In genomic region chr10:123584419-123584775, GRCh38 we compare ENCODE assay signal across 11 cellular contexts.
DNase-seq lines count a peak whose midpoint lies in the region; ATAC-seq lines count a peak whose summit lies in the region.
"Had no signal": no experiment of that assay in that cellular context is flagged by ENCODE, and none has a peak within 500 bp of the region (broad histone marks: within the 10 kb centered on the region; RNA-seq: fewer than 3 reads in every experiment).

No MANE protein-coding gene starts in this region.

- H3K27ac Mint-ChIP-seq in activated CD8-positive, alpha-beta T cell treated with anti-CD3 and anti-CD28 coated beads, Interleukin-2, amount 10 ng/mL, durations not matched to agents 7 days and 5 days, result no peak overlapping the region
- H3K27ac Mint-ChIP-seq: CD8-positive, alpha-beta T cell had no signal

- ATAC-seq in GM19455 (IDR thresholded peaks at IDR 0.05; ENCODE audit: unreplicated experiment), result no peak
- no peak for ATAC-seq in activated CD8-positive, alpha-beta T cell treated with anti-CD3 and anti-CD28 coated beads, Interleukin-2, amount 10 ng/mL, durations not matched to agents 7 days and 5 days
- no peak for ATAC-seq in HG03521 (IDR thresholded peaks at IDR 0.05; ENCODE audit: unreplicated experiment)
- ATAC-seq: CD8-positive, alpha-beta T cell had no signal

- H3K9me3 Mint-ChIP-seq in activated CD8-positive, alpha-beta T cell treated with anti-CD3 and anti-CD28 coated beads, Interleukin-2, amount 10 ng/mL, durations not matched to agents 7 days and 5 days (ENCODE audit: insufficient read depth), result no peaks in the 10 kb centered on the region
- H3K9me3 Mint-ChIP-seq: CD8-positive, alpha-beta T cell had no signal

- peak; percentile 38 for DNase-seq in activated CD8-positive, alpha-beta memory T cell treated with anti-CD3 and anti-CD28 coated beads for 24 hours
- DNase-seq in activated CD8-positive, alpha-beta memory T cell treated with anti-CD3 and anti-CD28 coated beads, Interleukin-2, amount 50 U/mL, for 4 hours, result no peak
- DNase-seq in ecto neural progenitor cell (ENCODE audit: low spot score) (peak; percentile 48), islet precursor cell (peak; percentile 52), NCI-H2081 (lab: John Stamatoyannopoulos, UW) (no peak)
- no peak for DNase-seq in activated CD8-positive, alpha-beta T cell treated with anti-CD3 and anti-CD28 coated beads, Interleukin-2, amount 10 ng/mL, durations not matched to agents 7 days and 5 days
- DNase-seq: CD8-positive, alpha-beta T cell; GDM1; NCI-H774 had no signal

- no peaks in the 10 kb centered on the region for H3K4me1 Mint-ChIP-seq in activated CD8-positive, alpha-beta T cell treated with anti-CD3 and anti-CD28 coated beads, Interleukin-2, amount 10 ng/mL, durations not matched to agents 7 days and 5 days (ENCODE audit: low read depth)

- H3K4me3 Mint-ChIP-seq in activated CD8-positive, alpha-beta T cell treated with anti-CD3 and anti-CD28 coated beads, Interleukin-2, amount 10 ng/mL, durations not matched to agents 7 days and 5 days, result no peak overlapping the region
- H3K4me3 Mint-ChIP-seq: CD8-positive, alpha-beta T cell had no signal

- CTCF ChIA-PET in activated CD8-positive, alpha-beta T cell treated with anti-CD3 and anti-CD28 coated beads, Interleukin-2, amount 10 ng/mL, durations not matched to agents 7 days and 5 days (lab: Charles Lee), result no interaction called here

- H3K36me3 Mint-ChIP-seq in activated CD8-positive, alpha-beta T cell treated with anti-CD3 and anti-CD28 coated beads, Interleukin-2, amount 10 ng/mL, durations not matched to agents 7 days and 5 days (ENCODE audit: low read depth), result no peaks in the 10 kb centered on the region
- H3K36me3 Mint-ChIP-seq: CD8-positive, alpha-beta T cell had no signal

- POLR2A ChIA-PET in activated CD8-positive, alpha-beta T cell treated with anti-CD3 and anti-CD28 coated beads, Interleukin-2, amount 10 ng/mL, durations not matched to agents 7 days and 5 days (lab: Charles Lee), result no interaction called here

- peaks cover 20% of the 10 kb centered on the region for H3K27me3 Mint-ChIP-seq in activated CD8-positive, alpha-beta T cell treated with anti-CD3 and anti-CD28 coated beads, Interleukin-2, amount 10 ng/mL, durations not matched to agents 7 days and 5 days (ENCODE audit: low read depth)

Comparison
In these comparisons a context has a peak if more than half of its experiments do, and no peak if none do; other contexts are left out.
1. DNase-seq: peak in activated CD8-positive, alpha-beta memory T cell treated with anti-CD3 and anti-CD28 coated beads for 24 hours (single experiment), ecto neural progenitor cell (single experiment) and islet precursor cell (single experiment); none in activated CD8-positive, alpha-beta memory T cell treated with anti-CD3 and anti-CD28 coated beads, Interleukin-2, amount 50 U/mL, for 4 hours (single experiment), activated CD8-positive, alpha-beta T cell treated with anti-CD3 and anti-CD28 coated beads, Interleukin-2, amount 10 ng/mL, durations not matched to agents 7 days and 5 days (single experiment) and NCI-H2081 (0 of 2).